ENCODE assay signal across 9 cellular contexts in the genomic region with DNA sequence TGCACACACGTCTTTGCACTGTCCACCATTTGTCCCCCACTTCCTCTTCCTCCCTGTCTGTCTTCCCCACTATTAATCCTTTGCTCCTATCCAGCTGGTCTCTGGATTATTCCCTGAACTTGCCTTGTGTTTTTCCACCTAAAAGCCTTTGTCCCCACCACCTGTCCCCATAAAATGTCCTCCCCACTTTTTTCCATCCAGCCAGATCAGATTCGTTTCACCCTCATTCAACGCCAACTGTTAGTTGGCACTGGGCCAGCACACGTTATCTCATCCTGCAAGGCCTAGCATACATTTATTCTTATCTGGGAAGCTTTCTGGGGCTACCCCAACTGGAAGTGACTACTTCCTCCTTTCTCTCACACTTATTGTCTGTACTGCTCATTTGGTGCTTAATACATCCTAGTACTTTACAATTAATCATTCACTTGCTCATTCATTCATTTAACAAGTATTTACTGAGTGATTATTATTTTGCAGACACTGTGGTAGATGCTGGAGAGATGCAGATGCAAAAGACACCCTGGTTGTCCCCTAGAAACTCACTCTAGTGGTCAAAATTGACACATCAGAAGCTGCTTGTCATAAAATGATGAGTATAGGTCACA.
DNase-seq lines count a peak whose midpoint lies in the region; ATAC-seq lines count a peak whose summit lies in the region.
"Had no signal": no experiment of that assay in that cellular context is flagged by ENCODE, and none has a peak within 500 bp of the region (broad histone marks: within the 10 kb centered on the region; RNA-seq: fewer than 3 reads in every experiment).

No MANE protein-coding gene starts in this region.

- DNase-seq in NCI-H2227 (lab: John Stamatoyannopoulos, UW; ENCODE audit: unreplicated experiment) (peak; percentile 63), kidney tubule cell (ENCODE audit: low spot score) (peak; percentile 33), amygdala (lab: John Stamatoyannopoulos, UW) (no peak), GM23248 (no peak), A172 (ENCODE audit: low spot score) (no peak)
- DNase-seq: activated naive CD8-positive, alpha-beta T cell treated with anti-CD3 and anti-CD28 coated beads, Interleukin-2, amount 50 U/mL, for 24 hours had no signal

- H3K9me2 ChIP-seq in GM23248 (ENCODE audit: insufficient read depth), result no peaks in the 10 kb centered on the region

- H3K79me2 ChIP-seq in GM23248 (ENCODE audit: insufficient read depth), result no peaks in the 10 kb centered on the region

- peaks cover 3% of the 10 kb centered on the region for H3K4me1 ChIP-seq in GM23248 (ENCODE audit: insufficient read depth)

- in situ Hi-C loops in GM23248 (cut with MboI), result no loop called here

- no peak overlapping the region for H3K4me3 ChIP-seq in GM23248

- 40 to 47% methylated on average over 4 of the region's 4 CpGs for WGBS in GM23248 (ENCODE audit: low coverage in 1 of 2, low lambda C conversion rate in 2 of 2, missing lambda C conversion rate in 2 of 2), 2 experiments

- no peaks in the 10 kb centered on the region for H3K36me3 ChIP-seq in GM23248 (ENCODE audit: low read depth)

- no peak overlapping the region for H3K27ac ChIP-seq in GM23248

- H3K27me3 ChIP-seq in GM23248 (replicated peaks; ENCODE audit: insufficient read depth), result no peaks in the 10 kb centered on the region; the same call in 1 of the 2 replicates

- H3K9ac ChIP-seq in GM23248, result no peak overlapping the region

- H3K4me2 ChIP-seq in GM23248 (ENCODE audit: unreplicated experiment), result no peak overlapping the region

- no peak overlapping the region for H2AFZ ChIP-seq in GM23248

- no peaks in the 10 kb centered on the region for H3F3A ChIP-seq in GM23248 (ENCODE audit: insufficient read depth)

- no peaks in the 10 kb centered on the region for H4K20me1 ChIP-seq in GM23248 (ENCODE audit: insufficient read depth)

- no peaks in the 10 kb centered on the region for H3K9me3 ChIP-seq in GM23248 (ENCODE audit: low read depth)

- ATAC-seq in GM18870 (IDR thresholded peaks at IDR 0.05; ENCODE audit: unreplicated experiment) (peak; percentile 68), HG03097 (IDR thresholded peaks at IDR 0.05; ENCODE audit: low FRiP score, unreplicated experiment) (peak; percentile 67), GM18858 (IDR thresholded peaks at IDR 0.05; ENCODE audit: unreplicated experiment) (no peak)
- ATAC-seq: activated naive CD8-positive, alpha-beta T cell treated with anti-CD3 and anti-CD28 coated beads, Interleukin-2, amount 50 U/mL, for 24 hours had no signal

Comparison
In these comparisons a context has a peak if more than half of its experiments do, and no peak if none do; other contexts are left out.
1. DNase-seq: peak in NCI-H2227 (single experiment) and kidney tubule cell (single experiment); none in amygdala (0 of 56), GM23248 (single experiment) and A172 (single experiment).